ENCODE assay signal across 19 cellular contexts in genomic region chr3:110686691-110687090, GRCh38.
"Had no signal": no experiment of that assay in that cellular context is flagged by ENCODE, and none has a peak within 500 bp of the region (broad histone marks: within the 10 kb centered on the region; RNA-seq: fewer than 3 reads in every experiment).

No MANE protein-coding gene starts in this region.

- H3K4me1 ChIP-seq: foreskin keratinocyte, heart left ventricle, parathyroid adenoma, stomach, thyroid gland, vagina had no signal

- ATAC-seq: effector memory CD8-positive, alpha-beta T cell; foreskin keratinocyte; heart left ventricle; left colon had no signal

- H3K4me3 ChIP-seq: heart left ventricle, lung, stomach, thyroid gland, vagina had no signal

- H3K27me3 ChIP-seq: foreskin keratinocyte, heart left ventricle, stomach, thyroid gland, vagina had no signal

- H3K27ac ChIP-seq: foreskin keratinocyte, heart left ventricle, parathyroid adenoma, stomach, thyroid gland, vagina had no signal

- H3K36me3 ChIP-seq: heart left ventricle, stomach, thyroid gland, vagina had no signal

- H3K9ac ChIP-seq: parathyroid adenoma had no signal

- DNase-seq: activated B cell treated with CpG ODN at 0.5 μM for 24 hours; activated CD4-positive, alpha-beta T cell treated with anti-CD3 and anti-CD28 coated beads, Interleukin-2, amount 10 ng/mL, durations not matched to agents 24 days and 14 days; activated CD8-positive, alpha-beta memory T cell treated with anti-CD3 and anti-CD28 coated beads for 24 hours; activated naive CD4-positive, alpha-beta T cell treated with anti-CD3 and anti-CD28 coated beads, Interleukin-2, amount 50 U/mL, for 16 hours; activated T-cell treated with anti-CD3 and anti-CD28 coated beads for 4 hours; central memory CD4-positive, alpha-beta T cell; effector memory CD8-positive, alpha-beta T cell; foreskin keratinocyte; heart left ventricle; immature natural killer cell; left colon; naive B cell; stimulated activated CD4-positive, alpha-beta T cell treated with anti-CD3 and anti-CD28 coated beads, Interleukin-15, amount 100 ng/mL, for 24 hours; stomach; T-helper 1 cell; thyroid gland had no signal

- H3K9me3 ChIP-seq: heart left ventricle, stomach, thyroid gland, vagina had no signal
